Comparison of ENCODE assay signal across 1 cellular context in the genomic region with DNA sequence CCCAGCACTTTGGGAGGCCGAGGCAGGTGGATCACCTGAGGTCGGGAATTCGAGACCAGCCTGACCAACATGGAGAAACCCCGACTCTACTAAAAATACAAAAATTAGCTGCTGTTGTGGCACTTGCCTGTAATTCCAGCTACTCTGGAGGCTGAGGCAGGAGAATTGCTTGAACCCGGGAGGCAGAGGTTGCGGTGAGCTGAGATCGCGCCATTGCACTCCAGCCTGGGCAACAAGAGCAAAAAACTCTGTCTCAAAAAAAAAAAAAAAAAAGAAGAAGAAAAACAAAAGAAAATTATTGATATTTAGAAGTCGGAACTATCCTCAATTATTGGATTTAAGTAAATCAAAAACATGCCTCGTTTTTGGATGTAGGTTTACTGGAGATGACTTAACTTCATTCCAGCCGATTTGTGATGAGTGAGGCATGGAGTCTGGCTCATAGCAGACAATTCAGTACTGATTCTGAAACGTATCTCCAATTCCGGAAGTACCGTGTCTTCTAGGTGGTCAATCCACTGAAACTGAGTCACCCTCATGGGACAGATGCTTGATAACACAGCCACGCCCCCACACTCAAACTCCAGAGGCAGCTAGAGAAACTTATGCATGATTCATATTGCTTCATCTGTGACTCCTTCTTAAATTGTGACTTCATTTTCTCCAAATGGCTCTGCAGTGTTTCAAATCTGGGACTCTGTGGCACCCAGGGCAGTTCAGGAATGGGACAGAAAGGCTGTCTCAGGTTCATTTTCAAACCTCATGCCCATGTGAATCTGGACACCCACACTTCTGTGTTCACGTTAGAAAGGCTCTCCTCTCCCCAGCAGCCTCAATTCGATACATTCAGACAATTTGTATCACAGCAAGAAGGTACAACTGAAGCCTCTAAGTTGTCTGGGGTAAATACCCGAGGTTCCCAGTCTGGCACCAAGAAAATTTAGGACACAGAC.
TF ChIP-seq lines count a peak whose summit lies in the region.

No MANE protein-coding gene starts in this region.

TF ChIP-seq in K562, 482 proteins besides CTCF, POLR2A, EP300 and RAD21 (continued from another document and continues in another):
- TF ChIP-seq HMGXB4 (CRISPR knock-in tag; IDR thresholded peaks at IDR 0.05) = no peak
- TF ChIP-seq, protein P1, sequence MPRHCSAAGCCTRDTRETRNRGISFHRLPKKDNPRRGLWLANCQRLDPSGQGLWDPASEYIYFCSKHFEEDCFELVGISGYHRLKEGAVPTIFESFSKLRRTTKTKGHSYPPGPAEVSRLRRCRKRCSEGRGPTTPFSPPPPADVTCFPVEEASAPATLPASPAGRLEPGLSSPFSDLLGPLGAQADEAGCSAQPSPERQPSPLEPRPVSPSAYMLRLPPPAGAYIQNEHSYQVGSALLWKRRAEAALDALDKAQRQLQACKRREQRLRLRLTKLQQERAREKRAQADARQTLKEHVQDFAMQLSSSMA (CRISPR knock-in tag; IDR thresholded peaks at IDR 0.05) = no peak
- no peak for TF ChIP-seq ZNF586 (CRISPR knock-in tag; conservative IDR thresholded peaks at IDR 0.05)
- no peak for TF ChIP-seq XRCC4 (IDR thresholded peaks at IDR 0.05; ENCODE audit: extremely low read depth, insufficient read depth, insufficient read length)
- TF ChIP-seq SP2 (IDR thresholded peaks at IDR 0.05; ENCODE audit: extremely low read depth, low read depth, low read length, poor library complexity, severe bottlenecking) = no peak
- TF ChIP-seq EHMT2 (IDR thresholded peaks at IDR 0.05) = 0 out of 2 replicates have a peak, but pooled peaks have one; percentile 21
- no peak for TF ChIP-seq SNIP1 (IDR thresholded peaks at IDR 0.05; ENCODE audit: low read depth)
- no peak for TF ChIP-seq KDM4B (IDR thresholded peaks at IDR 0.05; ENCODE audit: borderline replicate concordance in 2 of 2, low read depth in 1 of 2)
- TF ChIP-seq ZNF766 (CRISPR knock-in tag; conservative IDR thresholded peaks at IDR 0.05) = peak; percentile 24
- TF ChIP-seq TEAD4 (IDR thresholded peaks at IDR 0.05; ENCODE audit: low read length) = 0 out of 2 replicates have a peak, but pooled peaks have one; percentile 47
- TF ChIP-seq TEAD4 (CRISPR knock-in tag; IDR thresholded peaks at IDR 0.05; ENCODE audit: borderline replicate concordance) = no peak
- peak; percentile 68 for TF ChIP-seq CTBP1 (IDR thresholded peaks at IDR 0.05; ENCODE audit: borderline replicate concordance)
- TF ChIP-seq CBFB (CRISPR knock-in tag; IDR thresholded peaks at IDR 0.05) = no peak
- peak; percentile 47; the same call in 1 of the 2 replicates for TF ChIP-seq TOE1 (IDR thresholded peaks at IDR 0.05; ENCODE audit: borderline replicate concordance)
- TF ChIP-seq TOE1 (CRISPR knock-in tag; IDR thresholded peaks at IDR 0.05; ENCODE audit: borderline replicate concordance, low read depth) = no peak
- TF ChIP-seq GATA2 (CRISPR knock-in tag; IDR thresholded peaks at IDR 0.05) = peak; percentile 80
- TF ChIP-seq MTA3 (IDR thresholded peaks at IDR 0.05; ENCODE audit: borderline replicate concordance) = 0 out of 2 replicates have a peak, but pooled peaks have one; percentile 41
- TF ChIP-seq ZNF165 (CRISPR knock-in tag; IDR thresholded peaks at IDR 0.05; ENCODE audit: borderline replicate concordance) = no peak
- TF ChIP-seq NFRKB (IDR thresholded peaks at IDR 0.05; ENCODE audit: low read depth) = peak; percentile 33
- TF ChIP-seq SIX5 (IDR thresholded peaks at IDR 0.05; ENCODE audit: borderline replicate concordance in 1 of 2, insufficient read depth in 1 of 2, low read depth in 1 of 2, low read length in 2 of 2) = no peak
- TF ChIP-seq, protein P2, sequence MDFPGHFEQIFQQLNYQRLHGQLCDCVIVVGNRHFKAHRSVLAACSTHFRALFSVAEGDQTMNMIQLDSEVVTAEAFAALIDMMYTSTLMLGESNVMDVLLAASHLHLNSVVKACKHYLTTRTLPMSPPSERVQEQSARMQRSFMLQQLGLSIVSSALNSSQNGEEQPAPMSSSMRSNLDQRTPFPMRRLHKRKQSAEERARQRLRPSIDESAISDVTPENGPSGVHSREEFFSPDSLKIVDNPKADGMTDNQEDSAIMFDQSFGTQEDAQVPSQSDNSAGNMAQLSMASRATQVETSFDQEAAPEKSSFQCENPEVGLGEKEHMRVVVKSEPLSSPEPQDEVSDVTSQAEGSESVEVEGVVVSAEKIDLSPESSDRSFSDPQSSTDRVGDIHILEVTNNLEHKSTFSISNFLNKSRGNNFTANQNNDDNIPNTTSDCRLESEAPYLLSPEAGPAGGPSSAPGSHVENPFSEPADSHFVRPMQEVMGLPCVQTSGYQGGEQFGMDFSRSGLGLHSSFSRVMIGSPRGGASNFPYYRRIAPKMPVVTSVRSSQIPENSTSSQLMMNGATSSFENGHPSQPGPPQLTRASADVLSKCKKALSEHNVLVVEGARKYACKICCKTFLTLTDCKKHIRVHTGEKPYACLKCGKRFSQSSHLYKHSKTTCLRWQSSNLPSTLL (IDR thresholded peaks at IDR 0.05) = no peak
- no peak for TF ChIP-seq ZNF436 (CRISPR knock-in tag; IDR thresholded peaks at IDR 0.05)
- TF ChIP-seq, protein P3, sequence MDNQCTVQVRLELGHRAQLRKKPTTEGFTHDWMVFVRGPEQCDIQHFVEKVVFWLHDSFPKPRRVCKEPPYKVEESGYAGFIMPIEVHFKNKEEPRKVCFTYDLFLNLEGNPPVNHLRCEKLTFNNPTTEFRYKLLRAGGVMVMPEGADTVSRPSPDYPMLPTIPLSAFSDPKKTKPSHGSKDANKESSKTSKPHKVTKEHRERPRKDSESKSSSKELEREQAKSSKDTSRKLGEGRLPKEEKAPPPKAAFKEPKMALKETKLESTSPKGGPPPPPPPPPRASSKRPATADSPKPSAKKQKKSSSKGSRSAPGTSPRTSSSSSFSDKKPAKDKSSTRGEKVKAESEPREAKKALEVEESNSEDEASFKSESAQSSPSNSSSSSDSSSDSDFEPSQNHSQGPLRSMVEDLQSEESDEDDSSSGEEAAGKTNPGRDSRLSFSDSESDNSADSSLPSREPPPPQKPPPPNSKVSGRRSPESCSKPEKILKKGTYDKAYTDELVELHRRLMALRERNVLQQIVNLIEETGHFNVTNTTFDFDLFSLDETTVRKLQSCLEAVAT (IDR thresholded peaks at IDR 0.05) = peak in 1 of 2 experiments; percentile 67; a peak in 1 of 4 replicates
- TF ChIP-seq, protein P4, sequence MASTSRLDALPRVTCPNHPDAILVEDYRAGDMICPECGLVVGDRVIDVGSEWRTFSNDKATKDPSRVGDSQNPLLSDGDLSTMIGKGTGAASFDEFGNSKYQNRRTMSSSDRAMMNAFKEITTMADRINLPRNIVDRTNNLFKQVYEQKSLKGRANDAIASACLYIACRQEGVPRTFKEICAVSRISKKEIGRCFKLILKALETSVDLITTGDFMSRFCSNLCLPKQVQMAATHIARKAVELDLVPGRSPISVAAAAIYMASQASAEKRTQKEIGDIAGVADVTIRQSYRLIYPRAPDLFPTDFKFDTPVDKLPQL (IDR thresholded peaks at IDR 0.05; ENCODE audit: extremely low read depth, insufficient read length) = no peak
- TF ChIP-seq ZBTB1 (CRISPR knock-in tag; IDR thresholded peaks at IDR 0.05; ENCODE audit: borderline replicate concordance, low read depth) = no peak
- TF ChIP-seq POLR3G (IDR thresholded peaks at IDR 0.05; ENCODE audit: extremely low read depth, insufficient read length, insufficient replicate concordance) = no peak
- TF ChIP-seq ZNF780A (CRISPR knock-in tag; IDR thresholded peaks at IDR 0.05) = no peak
- no peak for TF ChIP-seq CEBPZ (IDR thresholded peaks at IDR 0.05; ENCODE audit: borderline replicate concordance, low read depth, low read length)
- TF ChIP-seq, protein P5, sequence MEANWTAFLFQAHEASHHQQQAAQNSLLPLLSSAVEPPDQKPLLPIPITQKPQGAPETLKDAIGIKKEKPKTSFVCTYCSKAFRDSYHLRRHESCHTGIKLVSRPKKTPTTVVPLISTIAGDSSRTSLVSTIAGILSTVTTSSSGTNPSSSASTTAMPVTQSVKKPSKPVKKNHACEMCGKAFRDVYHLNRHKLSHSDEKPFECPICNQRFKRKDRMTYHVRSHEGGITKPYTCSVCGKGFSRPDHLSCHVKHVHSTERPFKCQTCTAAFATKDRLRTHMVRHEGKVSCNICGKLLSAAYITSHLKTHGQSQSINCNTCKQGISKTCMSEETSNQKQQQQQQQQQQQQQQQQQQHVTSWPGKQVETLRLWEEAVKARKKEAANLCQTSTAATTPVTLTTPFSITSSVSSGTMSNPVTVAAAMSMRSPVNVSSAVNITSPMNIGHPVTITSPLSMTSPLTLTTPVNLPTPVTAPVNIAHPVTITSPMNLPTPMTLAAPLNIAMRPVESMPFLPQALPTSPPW (CRISPR knock-in tag; IDR thresholded peaks at IDR 0.05) = no peak; the same call in 1 of the 2 replicates
- no peak for TF ChIP-seq HDGF (IDR thresholded peaks at IDR 0.05)
- peak; percentile 90 for TF ChIP-seq SMARCA4 (IDR thresholded peaks at IDR 0.05)
- no peak for TF ChIP-seq SRSF7 (optimal IDR thresholded peaks at IDR 0.05; ENCODE audit: low read depth, low read length)
- peak; percentile 59 for TF ChIP-seq BRD9 (IDR thresholded peaks at IDR 0.05; ENCODE audit: low read depth, partially characterized antibody)
- TF ChIP-seq E2F5 (CRISPR knock-in tag; IDR thresholded peaks at IDR 0.05) = no peak
- TF ChIP-seq ILK (tag; IDR thresholded peaks at IDR 0.05; ENCODE audit: borderline replicate concordance, low read depth) = no peak
- TF ChIP-seq SRF (CRISPR knock-in tag; IDR thresholded peaks at IDR 0.05) = no peak
- TF ChIP-seq ZNF77 (CRISPR knock-in tag; IDR thresholded peaks at IDR 0.05) = no peak
- TF ChIP-seq SMC3 (conservative IDR thresholded peaks at IDR 0.05; ENCODE audit: insufficient read depth, low read depth, low read length) = no peak
- peak; percentile 50; the same call in 1 of the 2 replicates for TF ChIP-seq ZBTB33 (CRISPR knock-in tag; IDR thresholded peaks at IDR 0.05)
- peak; percentile 17; the same call in 1 of the 2 replicates for TF ChIP-seq NCOA1 (IDR thresholded peaks at IDR 0.05; ENCODE audit: low read depth)
- TF ChIP-seq TAF7 (tag; IDR thresholded peaks at IDR 0.05) = peak; percentile 27; the same call in 1 of the 2 replicates
- no peak for TF ChIP-seq GATAD2A (IDR thresholded peaks at IDR 0.05)
